Comparison of ENCODE assay signal across 9 cellular contexts in genomic region chr3:156291269-156292123, GRCh38.
DNase-seq lines count a peak whose midpoint lies in the region; ATAC-seq and FAIRE-seq lines count a peak whose summit lies in the region.
"Had no signal": no experiment of that assay in that cellular context is flagged by ENCODE, and none has a peak within 500 bp of the region (broad histone marks: within the 10 kb centered on the region; RNA-seq: fewer than 3 reads in every experiment).

No MANE protein-coding gene starts in this region.

- WGBS in thymus = 6% methylated on average over 51 of the region's 51 CpGs

- H3K9me3 ChIP-seq in thymus (ENCODE audit: control insufficient read depth) = no peaks in the 10 kb centered on the region

- DNase-seq in EH (ENCODE audit: low read depth) (peak; percentile 19), NAMALWA (ENCODE audit: low spot score) (peak; percentile 11), left lobe of liver (ENCODE audit: low spot score) (no peak), RCC 7860 (ENCODE audit: low spot score) (no peak), dedifferentiated amniotic fluid mesenchymal stem cell (ENCODE audit: extremely low spot score) (no peak)
- peak; percentile 2 for DNase-seq in central memory CD4-positive, alpha-beta T cell
- DNase-seq in effector CD4-positive, alpha-beta T cell = no peak

- no peak for FAIRE-seq in RCC 7860 (lab: Jason Lieb, UNC)

- no peaks in the 10 kb centered on the region for H3K4me1 ChIP-seq in thymus (ENCODE audit: control insufficient read depth, insufficient read depth, low read length)

- H3K27me3 ChIP-seq in thymus (ENCODE audit: control insufficient read depth, insufficient read depth) = peaks cover 17% of the 10 kb centered on the region

- no peak overlapping the region for H3K27ac ChIP-seq in thymus (ENCODE audit: low read depth)
- H3K27ac ChIP-seq: HL-60 had no signal

- ATAC-seq in left lobe of liver = peak; percentile 29

- H3K36me3 ChIP-seq in thymus (ENCODE audit: control insufficient read depth, insufficient read depth) = no peaks in the 10 kb centered on the region

- H3K4me3 ChIP-seq in thymus (ENCODE audit: low read length) = peak overlapping the region; percentile 8

Comparison
In these comparisons a context has a peak if more than half of its experiments do, and no peak if none do; other contexts are left out.
1. DNase-seq: peak in EH (single experiment), NAMALWA (single experiment) and central memory CD4-positive, alpha-beta T cell (single experiment); none in left lobe of liver (single experiment), RCC 7860 (single experiment), effector CD4-positive, alpha-beta T cell (single experiment) and dedifferentiated amniotic fluid mesenchymal stem cell (single experiment).